25 cellular contexts compared by ENCODE assay signal in the genomic region with DNA sequence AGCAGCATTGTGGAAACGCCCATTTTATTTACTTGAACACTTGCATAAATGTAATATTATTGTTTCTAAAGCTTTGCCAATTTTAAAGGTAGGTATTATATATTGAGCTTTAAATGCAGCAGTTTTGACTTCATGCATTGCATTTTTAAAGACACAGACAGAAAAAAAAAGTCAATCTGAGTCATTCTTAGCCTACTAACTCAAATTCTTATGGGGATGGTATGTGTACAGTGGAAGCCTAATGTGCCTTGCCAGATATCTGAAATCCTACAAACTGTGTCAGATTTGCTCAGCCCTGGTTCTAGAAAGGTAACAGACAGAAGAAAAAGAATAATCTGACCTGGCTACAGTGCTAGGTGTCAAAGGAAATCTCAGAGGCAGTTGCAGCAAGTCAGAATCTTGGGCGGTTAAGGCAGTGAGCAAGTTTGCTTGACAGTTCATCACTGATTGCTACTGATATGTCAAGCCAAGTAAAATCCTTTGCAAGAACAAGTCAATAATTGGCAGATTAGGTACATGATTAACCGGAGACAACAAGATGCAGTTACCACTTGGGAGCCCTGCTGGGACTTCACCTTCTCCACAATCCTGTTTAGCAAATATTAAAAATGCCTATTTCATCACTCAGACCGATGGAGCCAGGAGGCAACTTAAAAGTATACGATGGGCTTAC.
DNase-seq lines count a peak whose midpoint lies in the region; ATAC-seq, FAIRE-seq and TF ChIP-seq lines count a peak whose summit lies in the region.
"Had no signal": no experiment of that assay in that cellular context is flagged by ENCODE, and none has a peak within 500 bp of the region (broad histone marks: within the 10 kb centered on the region; RNA-seq: fewer than 3 reads in every experiment).

No MANE protein-coding gene starts in this region.

- TF ChIP-seq POLR2A in GM12892 (IDR thresholded peaks at IDR 0.05; ENCODE audit: low read depth, low read length), result no peak

- H3K36me3 Mint-ChIP-seq in activated naive CD4-positive, alpha-beta T cell treated with anti-CD3 and anti-CD28 coated beads, Interleukin-2, amount 50 U/mL, for 72 hours, result no peaks in the 10 kb centered on the region
- H3K36me3 Mint-ChIP-seq: CD4-positive, CD25-positive, alpha-beta regulatory T cell had no signal

- no peak overlapping the region for H3K9ac ChIP-seq in adipocyte (ENCODE audit: low read length)

- no peaks in the 10 kb centered on the region for H3K9me3 ChIP-seq in adipocyte (ENCODE audit: control insufficient read depth, low read length)

- FAIRE-seq in GM12892 (lab: Jason Lieb, UNC), result no peak
- FAIRE-seq: GM18507 had no signal

- peaks cover 11% of the 10 kb centered on the region for H3K27me3 ChIP-seq in adipocyte (replicated peaks; ENCODE audit: control insufficient read depth, insufficient read depth, low read length)

- no peak for ATAC-seq in HG02970 (IDR thresholded peaks at IDR 0.05; ENCODE audit: low FRiP score, unreplicated experiment)
- ATAC-seq in activated naive CD4-positive, alpha-beta T cell treated with anti-CD3 and anti-CD28 coated beads, Interleukin-2, amount 50 U/mL, for 72 hours, result no peak
- ATAC-seq: GM23338, SK-N-SH treated with all-trans-retinoic acid at 6 μM for 48 hours had no signal

- no peak overlapping the region for H3K27ac Mint-ChIP-seq in activated naive CD4-positive, alpha-beta T cell treated with anti-CD3 and anti-CD28 coated beads, Interleukin-2, amount 50 U/mL, for 72 hours
- H3K27ac Mint-ChIP-seq: CD4-positive, CD25-positive, alpha-beta regulatory T cell; GM23338 had no signal

- DNase-seq in ACHN, result peak; percentile 65
- DNase-seq in GM03348 (ENCODE audit: low spot score), result peak; percentile 34
- peak; percentile 54 for DNase-seq in adipocyte (ENCODE audit: low read depth)
- DNase-seq in left kidney (ENCODE audit: low read depth, low spot score), result peak; percentile 45
- no peak for DNase-seq in GM12892 (ENCODE audit: insufficient read length)
- no peak for DNase-seq in activated naive CD4-positive, alpha-beta T cell treated with anti-CD3 and anti-CD28 coated beads, Interleukin-2, amount 50 U/mL, for 72 hours (ENCODE audit: low spot score in 2 of 2)
- DNase-seq in SK-N-DZ (ENCODE audit: low spot score), result no peak
- DNase-seq: CD4-positive, CD25-positive, alpha-beta regulatory T cell; COR-L47; DMS 273 treated with DMSO at 0.1 percent for 48 hours; DMS79 treated with DMSO at 0.1 percent for 48 hours; HCEC 1CT; KBM-7; MM.1S; NCI-H1092; NCI-H1436; NCI-H187 treated with DMSO at 0.1 percent for 48 hours; NCI-H2227 treated with DMSO at 0.1 percent for 48 hours; NCI-H510A; NK-92 treated with Interleukin-12 subunit alpha and Interleukin-12 subunit beta, amount 100 ng/mL, for 24 hours; SIG-M5 had no signal

- H3K4me1 ChIP-seq in adipocyte (ENCODE audit: control insufficient read depth, insufficient read depth, low read length), result no peaks in the 10 kb centered on the region

- in situ Hi-C loops in ACHN (cut with HindIII; ENCODE audit: low pct_ligation_motif_present, low pct_unique_long_range_greater_than_20kb, low sequenced_read_pairs), result no loop called here

- no peak overlapping the region for H3K4me3 ChIP-seq in adipocyte (ENCODE audit: low read length)
- H3K4me3 ChIP-seq: GM23338 had no signal

- no peaks in the 10 kb centered on the region for H3K9me3 Mint-ChIP-seq in activated naive CD4-positive, alpha-beta T cell treated with anti-CD3 and anti-CD28 coated beads, Interleukin-2, amount 50 U/mL, for 72 hours
- H3K9me3 Mint-ChIP-seq: GM23338 had no signal

- H3K36me3 ChIP-seq in adipocyte (ENCODE audit: control insufficient read depth, insufficient read depth, low read length, severe bottlenecking), result no peaks in the 10 kb centered on the region

Comparison
In these comparisons a context has a peak if more than half of its experiments do, and no peak if none do; other contexts are left out.
1. DNase-seq: peak in ACHN (single experiment), GM03348 (single experiment), adipocyte (single experiment) and left kidney (single experiment); none in GM12892 (single experiment), activated naive CD4-positive, alpha-beta T cell treated with anti-CD3 and anti-CD28 coated beads, Interleukin-2, amount 50 U/mL, for 72 hours (0 of 2) and SK-N-DZ (single experiment).